Comparison of ENCODE assay signal across 6 cellular contexts in genomic region chr13:64798422-64798821, GRCh38.
"Had no signal": no experiment of that assay in that cellular context is flagged by ENCODE, and none has a peak within 500 bp of the region (broad histone marks: within the 10 kb centered on the region; RNA-seq: fewer than 3 reads in every experiment).

No MANE protein-coding gene starts in this region.

- H3K27ac ChIP-seq: HL-60 had no signal

- ATAC-seq: HCT116 had no signal

- H3K9me3 ChIP-seq: HAP-1 had no signal

- H3K4me1 ChIP-seq: HAP-1 had no signal

- DNase-seq: GOT3, H7, KBM-7 had no signal

- H3K4me3 ChIP-seq: HAP-1 had no signal

- H3K36me3 ChIP-seq: HAP-1 had no signal
